Comparison of ENCODE assay signal across 2 cellular contexts in genomic region chr10:72260215-72260587, GRCh38.
TF ChIP-seq lines count a peak whose summit lies in the region.

No MANE protein-coding gene starts in this region.

TF ChIP-seq in IMR-90, 13 proteins besides CTCF, POLR2A, EP300 and RAD21:
- no peak for TF ChIP-seq FOS (IDR thresholded peaks at IDR 0.05; ENCODE audit: low read depth, low read length)

TF ChIP-seq in HepG2, 621 proteins besides CTCF, POLR2A, EP300 and RAD21:
- TF ChIP-seq ZNF335 (CRISPR knock-in tag; IDR thresholded peaks at IDR 0.05): 0 out of 2 replicates have a peak, but pooled peaks have one; percentile 0
- peak; percentile 48; the same call in 1 of the 2 replicates for TF ChIP-seq RXRB (CRISPR knock-in tag; IDR thresholded peaks at IDR 0.05; ENCODE audit: borderline replicate concordance)
- no peak for TF ChIP-seq ZNF549 (CRISPR knock-in tag; IDR thresholded peaks at IDR 0.05)
- TF ChIP-seq ZNF891 (CRISPR knock-in tag; IDR thresholded peaks at IDR 0.05): 0 out of 2 replicates have a peak, but pooled peaks have one; percentile 5
- no peak for TF ChIP-seq ERF (CRISPR knock-in tag; IDR thresholded peaks at IDR 0.05)
- 0 out of 2 replicates have a peak, but pooled peaks have one; percentile 31 for TF ChIP-seq MIER3 (CRISPR knock-in tag; IDR thresholded peaks at IDR 0.05; ENCODE audit: borderline replicate concordance)
- 0 out of 2 replicates have a peak, but pooled peaks have one; percentile 21 for TF ChIP-seq HMG20A (CRISPR knock-in tag; IDR thresholded peaks at IDR 0.05; ENCODE audit: borderline replicate concordance)
- TF ChIP-seq ZBTB7B (CRISPR knock-in tag; IDR thresholded peaks at IDR 0.05): peak; percentile 56; the same call in 1 of the 2 replicates
- 0 out of 2 replicates have a peak, but pooled peaks have one; percentile 9 for TF ChIP-seq ARNT2 (CRISPR knock-in tag; IDR thresholded peaks at IDR 0.05; ENCODE audit: low read depth)
- no peak for TF ChIP-seq ZNF75D (CRISPR knock-in tag; IDR thresholded peaks at IDR 0.05; ENCODE audit: borderline replicate concordance)
- TF ChIP-seq DNMT3B (CRISPR knock-in tag; conservative IDR thresholded peaks at IDR 0.05): peak; percentile 61; the same call in 1 of the 2 replicates
- peak; percentile 3; the same call in 1 of the 2 replicates for TF ChIP-seq ZSCAN31 (CRISPR knock-in tag; IDR thresholded peaks at IDR 0.05; ENCODE audit: low read depth)
- 0 out of 2 replicates have a peak, but pooled peaks have one; percentile 16 for TF ChIP-seq ZNF569 (CRISPR knock-in tag; IDR thresholded peaks at IDR 0.05; ENCODE audit: borderline replicate concordance)
- no peak for TF ChIP-seq SOX6 (IDR thresholded peaks at IDR 0.05)
- no peak for TF ChIP-seq SOX6 (CRISPR knock-in tag; IDR thresholded peaks at IDR 0.05)
- no peak for TF ChIP-seq SP2 (CRISPR knock-in tag; IDR thresholded peaks at IDR 0.05)
- peak; percentile 65; the same call in 1 of the 2 replicates for TF ChIP-seq GATAD2A (CRISPR knock-in tag; IDR thresholded peaks at IDR 0.05)
- TF ChIP-seq FIP1L1 (IDR thresholded peaks at IDR 0.05; ENCODE audit: borderline replicate concordance, insufficient read depth, low read depth, low read length): 0 out of 2 replicates have a peak, but pooled peaks have one; percentile 32
- no peak; the same call in 1 of the 2 replicates for TF ChIP-seq SIN3A (IDR thresholded peaks at IDR 0.05; ENCODE audit: borderline replicate concordance, low read depth, low read length)
- no peak for TF ChIP-seq MTA1 (CRISPR knock-in tag; IDR thresholded peaks at IDR 0.05; ENCODE audit: borderline replicate concordance)
- no peak for TF ChIP-seq HNRNPLL (IDR thresholded peaks at IDR 0.05; ENCODE audit: low read depth, low read length, poor library complexity, severe bottlenecking)
- TF ChIP-seq NR2F1 (CRISPR knock-in tag; IDR thresholded peaks at IDR 0.05): peak; percentile 88 to 92; a peak in 3 of 4 replicates
- TF ChIP-seq ZBTB25 (CRISPR knock-in tag; IDR thresholded peaks at IDR 0.05): peak; percentile 15; the same call in 1 of the 2 replicates
- TF ChIP-seq NR2F6 (IDR thresholded peaks at IDR 0.05): peak; percentile 96; the same call in 1 of the 2 replicates
- no peak; the same call in 1 of the 2 replicates for TF ChIP-seq NR2F6 (CRISPR knock-in tag; IDR thresholded peaks at IDR 0.05)
- TF ChIP-seq ARNTL (CRISPR knock-in tag; IDR thresholded peaks at IDR 0.05): peak; percentile 13; the same call in 1 of the 2 replicates
- peak; percentile 72; the same call in 1 of the 2 replicates for TF ChIP-seq TGIF2 (CRISPR knock-in tag; IDR thresholded peaks at IDR 0.05)
- 0 out of 2 replicates have a peak, but pooled peaks have one; percentile 10 for TF ChIP-seq ZBTB7A (CRISPR knock-in tag; IDR thresholded peaks at IDR 0.05)
- TF ChIP-seq RFXAP (CRISPR knock-in tag; IDR thresholded peaks at IDR 0.05; ENCODE audit: borderline replicate concordance): 0 out of 2 replicates have a peak, but pooled peaks have one; percentile 3
- peak; percentile 44; the same call in 1 of the 2 replicates for TF ChIP-seq POLR2G (IDR thresholded peaks at IDR 0.05; ENCODE audit: low read depth, low read length)
- 0 out of 2 replicates have a peak, but pooled peaks have one; percentile 20 for TF ChIP-seq ZNF546 (CRISPR knock-in tag; conservative IDR thresholded peaks at IDR 0.05)
- no peak for TF ChIP-seq KDM2A (CRISPR knock-in tag; IDR thresholded peaks at IDR 0.05; ENCODE audit: borderline replicate concordance, low read depth)
- peak; percentile 33; the same call in 1 of the 2 replicates for TF ChIP-seq HDAC2 (CRISPR knock-in tag; IDR thresholded peaks at IDR 0.05)
- 0 out of 2 replicates have a peak, but pooled peaks have one; percentile 42 for TF ChIP-seq ZBTB38 (CRISPR knock-in tag; IDR thresholded peaks at IDR 0.05)
- no peak for TF ChIP-seq ZC3H4 (CRISPR knock-in tag; IDR thresholded peaks at IDR 0.05; ENCODE audit: borderline replicate concordance)
- TF ChIP-seq RBM39 (IDR thresholded peaks at IDR 0.05; ENCODE audit: low read depth, low read length, poor library complexity, severe bottlenecking): no peak
- TF ChIP-seq FOXO1 (CRISPR knock-in tag; IDR thresholded peaks at IDR 0.05): no peak
- TF ChIP-seq NR2F2 (IDR thresholded peaks at IDR 0.05; ENCODE audit: borderline replicate concordance, low read depth): peak; percentile 92
- TF ChIP-seq NCOA2 (CRISPR knock-in tag; IDR thresholded peaks at IDR 0.05): 0 out of 2 replicates have a peak, but pooled peaks have one; percentile 42
- TF ChIP-seq KAT7 (CRISPR knock-in tag; IDR thresholded peaks at IDR 0.05; ENCODE audit: borderline replicate concordance): 0 out of 2 replicates have a peak, but pooled peaks have one; percentile 43
- 0 out of 2 replicates have a peak, but pooled peaks have one; percentile 13 for TF ChIP-seq ATF2 (CRISPR knock-in tag; IDR thresholded peaks at IDR 0.05)
- TF ChIP-seq BRD4 (CRISPR knock-in tag; IDR thresholded peaks at IDR 0.05): 0 out of 2 replicates have a peak, but pooled peaks have one; percentile 15
- TF ChIP-seq MXD3 (CRISPR knock-in tag; IDR thresholded peaks at IDR 0.05): peak; percentile 56; the same call in 1 of the 2 replicates
- no peak for TF ChIP-seq RERE (CRISPR knock-in tag; IDR thresholded peaks at IDR 0.05; ENCODE audit: low read depth)
- TF ChIP-seq TOE1 (CRISPR knock-in tag; IDR thresholded peaks at IDR 0.05): 0 out of 2 replicates have a peak, but pooled peaks have one; percentile 9
- TF ChIP-seq DRAP1 (CRISPR knock-in tag; IDR thresholded peaks at IDR 0.05): 0 out of 2 replicates have a peak, but pooled peaks have one; percentile 6
- TF ChIP-seq POLR2AphosphoS5 (IDR thresholded peaks at IDR 0.05; ENCODE audit: low read depth, low read length): peak; percentile 20; the same call in 1 of the 2 replicates
- TF ChIP-seq TERF1 (CRISPR knock-in tag; IDR thresholded peaks at IDR 0.05): no peak
- TF ChIP-seq ARNT (IDR thresholded peaks at IDR 0.05): no peak
- no peak for TF ChIP-seq ELF4 (CRISPR knock-in tag; IDR thresholded peaks at IDR 0.05; ENCODE audit: borderline replicate concordance)
- peak; percentile 50; the same call in 1 of the 2 replicates for TF ChIP-seq ZNF501 (CRISPR knock-in tag; IDR thresholded peaks at IDR 0.05)
